ENCODE assay signal across 7 cellular contexts in the genomic region with DNA sequence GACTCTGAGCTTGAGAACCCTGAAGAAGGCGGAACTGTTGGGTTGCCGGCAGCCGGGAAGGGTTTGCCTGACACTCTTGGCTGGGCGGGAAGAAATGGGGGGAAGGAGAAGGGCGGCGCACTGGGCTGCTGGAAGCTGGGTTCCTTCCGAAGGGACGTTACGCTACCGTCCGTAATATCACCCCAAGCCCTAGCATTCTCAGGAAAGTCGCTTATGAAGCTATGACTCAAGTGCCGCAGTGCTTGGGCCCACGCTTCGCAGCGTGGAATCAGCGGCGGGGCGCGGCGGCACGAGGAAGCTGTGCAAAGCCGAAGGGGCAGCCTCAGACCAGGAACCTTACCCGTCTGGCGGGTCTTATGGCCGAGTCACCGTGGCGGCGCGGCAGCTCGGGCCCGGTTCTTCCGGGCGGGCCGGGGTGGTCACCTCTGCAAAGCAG. TPM values are rescaled to one million over a fixed set of nuclear protein-coding genes. Genes with fewer than 3 reads are reported as not detected.
DNase-seq lines count a peak whose midpoint lies in the region; ATAC-seq and TF ChIP-seq lines count a peak whose summit lies in the region.

No MANE protein-coding gene starts in this region.

- peaks cover 57% of the 10 kb centered on the region for H3K27me3 Mint-ChIP-seq in activated CD4-positive, alpha-beta T cell treated with anti-CD3 and anti-CD28 coated beads, Interleukin-2, amount 10 ng/mL, durations not matched to agents 24 days and 14 days
- H3K27me3 Mint-ChIP-seq in dendritic cell treated with granulocyte-macrophage colony-stimulating factor and Interleukin-4, amounts not matched to agents 40 ng/mL and 50 ng/mL, for 4 days = peaks cover 24% of the 10 kb centered on the region

- peaks cover 4% of the 10 kb centered on the region for H3K9me3 Mint-ChIP-seq in activated CD4-positive, alpha-beta T cell treated with anti-CD3 and anti-CD28 coated beads, Interleukin-2, amount 10 ng/mL, durations not matched to agents 24 days and 14 days
- H3K9me3 Mint-ChIP-seq in dendritic cell treated with granulocyte-macrophage colony-stimulating factor and Interleukin-4, amounts not matched to agents 40 ng/mL and 50 ng/mL, for 4 days = peaks cover 3% of the 10 kb centered on the region

- H3K36me3 Mint-ChIP-seq in activated CD4-positive, alpha-beta T cell treated with anti-CD3 and anti-CD28 coated beads, Interleukin-2, amount 10 ng/mL, durations not matched to agents 24 days and 14 days (ENCODE audit: low read depth) = no peaks in the 10 kb centered on the region
- peaks cover 5% of the 10 kb centered on the region for H3K36me3 Mint-ChIP-seq in dendritic cell treated with granulocyte-macrophage colony-stimulating factor and Interleukin-4, amounts not matched to agents 40 ng/mL and 50 ng/mL, for 4 days (ENCODE audit: low read depth)

- H3K36me3 ChIP-seq in lung (ENCODE audit: control insufficient read depth in 2 of 2, insufficient read depth in 2 of 2, low read length in 2 of 2) = no peaks in the 10 kb centered on the region

- no peak for TF ChIP-seq CTCF in lung (IDR thresholded peaks at IDR 0.05; ENCODE audit: control extremely low read depth, extremely low read depth)

- no peak overlapping the region for H3K27ac Mint-ChIP-seq in activated CD4-positive, alpha-beta T cell treated with anti-CD3 and anti-CD28 coated beads, Interleukin-2, amount 10 ng/mL, durations not matched to agents 24 days and 14 days
- peak overlapping the region; percentile 96 for H3K27ac Mint-ChIP-seq in dendritic cell treated with granulocyte-macrophage colony-stimulating factor and Interleukin-4, amounts not matched to agents 40 ng/mL and 50 ng/mL, for 4 days

- H3K4me1 Mint-ChIP-seq in activated CD4-positive, alpha-beta T cell treated with anti-CD3 and anti-CD28 coated beads, Interleukin-2, amount 10 ng/mL, durations not matched to agents 24 days and 14 days = peaks cover 13% of the 10 kb centered on the region
- peaks cover 22% of the 10 kb centered on the region for H3K4me1 Mint-ChIP-seq in dendritic cell treated with granulocyte-macrophage colony-stimulating factor and Interleukin-4, amounts not matched to agents 40 ng/mL and 50 ng/mL, for 4 days (ENCODE audit: low read depth)

- no peaks in the 10 kb centered on the region for H3K9me3 ChIP-seq in lung (ENCODE audit: control insufficient read depth in 2 of 2, insufficient read depth in 1 of 2, low read length in 1 of 2)

- H3K4me1 ChIP-seq in lung (ENCODE audit: control insufficient read depth in 2 of 2, insufficient read depth in 2 of 2, low read length in 2 of 2) = peaks cover 0 to 2% of the 10 kb centered on the region in 2 donors

- WGBS in lung, 2 donors = 1 to 4% methylated on average over 34 to 35 of the region's 35 CpGs

- DNase-seq in activated CD4-positive, alpha-beta T cell treated with anti-CD3 and anti-CD28 coated beads, Interleukin-2, amount 10 ng/mL, durations not matched to agents 24 days and 14 days = peak; percentile 80
- DNase-seq in lung (ENCODE audit: low spot score) = peak; percentile 78
- peak; percentile 67 to 69 for DNase-seq in stimulated activated CD4-positive, alpha-beta T cell treated with anti-CD3 and anti-CD28 coated beads, Interleukin-4, amount 100 ng/mL, for 48 hours (ENCODE audit: low read depth in 2 of 2)

- H3K4me3 Mint-ChIP-seq in activated CD4-positive, alpha-beta T cell treated with anti-CD3 and anti-CD28 coated beads, Interleukin-2, amount 10 ng/mL, durations not matched to agents 24 days and 14 days = peak overlapping the region; percentile 79
- H3K4me3 Mint-ChIP-seq in dendritic cell treated with granulocyte-macrophage colony-stimulating factor and Interleukin-4, amounts not matched to agents 40 ng/mL and 50 ng/mL, for 4 days = peak overlapping the region; percentile 89

- ATAC-seq in GM18907 (IDR thresholded peaks at IDR 0.05; ENCODE audit: unreplicated experiment) = peak; percentile 49
- ATAC-seq in HG03460 (IDR thresholded peaks at IDR 0.05; ENCODE audit: unreplicated experiment) = peak; percentile 57
- ATAC-seq in lung (ENCODE audit: insufficient read depth, low FRiP score) = peak; percentile 98
- no peak for ATAC-seq in GM18861 (IDR thresholded peaks at IDR 0.05; ENCODE audit: unreplicated experiment)

- no peaks in the 10 kb centered on the region for H3K27me3 ChIP-seq in lung (ENCODE audit: control insufficient read depth, insufficient read depth)

- H3K4me3 ChIP-seq in lung = peak overlapping the region; percentile 71

- intact Hi-C loops in activated CD4-positive, alpha-beta T cell treated with anti-CD3 and anti-CD28 coated beads, Interleukin-2, amount 10 ng/mL, durations not matched to agents 24 days and 14 days (cut with micrococcal nuclease) = no loop called here
- intact Hi-C loops in dendritic cell treated with granulocyte-macrophage colony-stimulating factor and Interleukin-4, amounts not matched to agents 40 ng/mL and 50 ng/mL, for 4 days (cut with micrococcal nuclease) = no loop called here

- peak overlapping the region; percentile 52 to 82 for H3K27ac ChIP-seq in lung (ENCODE audit: low read depth in 1 of 2, low read length in 1 of 2)

RNA-seq across cellular contexts. Expression of gene SIGLEC15, which starts 50.2 kb away (rescaled TPM):
- total RNA-seq in activated CD4-positive, alpha-beta T cell treated with anti-CD3 and anti-CD28 coated beads, Interleukin-2, amount 10 ng/mL, durations not matched to agents 24 days and 14 days = not detected in 2 replicates
- under 1 TPM; 0.64 to 0.91 TPM for total RNA-seq in lung
- polyA plus RNA-seq in lung = under 1 TPM; 0.04 to 0.72 TPM

RNA-seq across cellular contexts. Expression of gene SLC14A1, which starts 51.3 kb away (rescaled TPM):
- total RNA-seq in activated CD4-positive, alpha-beta T cell treated with anti-CD3 and anti-CD28 coated beads, Interleukin-2, amount 10 ng/mL, durations not matched to agents 24 days and 14 days = 0.86 and 0.97 TPM in 2 replicates
- 10 to 100 TPM in 1 of 2 donors, 1 to 10 TPM in 1; 1.7 to 10.5 TPM for total RNA-seq in lung
- polyA plus RNA-seq in lung = under 1 TPM; 0.31 to 0.39 TPM
